In the genomic region with DNA sequence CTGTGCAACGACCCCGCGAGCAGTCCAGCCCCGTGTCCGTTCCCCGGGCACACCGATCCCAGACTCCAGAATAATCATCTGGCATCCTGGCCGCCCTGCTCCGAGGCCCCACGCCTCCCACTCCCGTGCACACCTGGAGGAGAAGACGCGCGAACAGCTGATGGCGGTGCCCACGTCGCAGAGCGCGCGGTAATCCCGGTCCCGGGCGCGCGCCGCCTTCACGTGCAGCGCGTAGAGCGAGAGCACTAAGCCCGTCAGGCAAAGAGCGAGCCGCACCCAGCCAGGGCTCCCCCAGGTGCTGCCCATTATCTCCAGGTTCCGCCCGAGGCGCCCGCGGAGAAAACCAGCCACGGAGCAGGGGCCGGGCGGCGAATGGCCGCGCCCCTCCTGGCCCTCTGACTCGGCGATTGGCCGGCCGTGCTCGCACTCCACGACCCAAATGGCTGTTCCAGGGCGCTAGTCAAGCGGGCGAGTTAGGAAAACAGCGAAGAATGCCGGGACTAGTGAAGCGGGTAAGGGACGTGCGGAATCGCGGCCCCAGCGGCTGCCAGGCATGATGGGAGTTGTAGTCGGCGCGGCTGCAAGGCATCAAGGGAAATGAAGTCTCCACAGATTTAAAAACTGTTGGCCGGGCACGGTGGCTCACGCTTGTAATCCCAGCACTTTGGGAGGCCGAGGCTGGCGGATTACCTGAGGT, we compare ENCODE assay signal across 8 cellular contexts. TPM values are rescaled to one million over a fixed set of nuclear protein-coding genes. Genes with fewer than 3 reads are reported as not detected.
DNase-seq lines count a peak whose midpoint lies in the region; ATAC-seq lines count a peak whose summit lies in the region.

A gene (minus strand): TSS at position 374 of the 697 bp plus-strand sequence. CDS start 68 bp downstream, at position 306.

- H3K4me1 Mint-ChIP-seq in CD8-positive, alpha-beta memory T cell: peaks cover 24 to 38% (median 30%) of the 10 kb centered on the region in 3 donors
- H3K4me1 Mint-ChIP-seq in memory B cell: peaks cover 17% of the 10 kb centered on the region

- peaks cover 10% of the 10 kb centered on the region for H3K36me3 ChIP-seq in CD8-positive, alpha-beta memory T cell (ENCODE audit: insufficient read depth, low read length)
- H3K36me3 ChIP-seq in effector memory CD4-positive, alpha-beta T cell (ENCODE audit: control insufficient read depth, insufficient read depth, low read length): peaks cover 16% of the 10 kb centered on the region

- peak within 1 kb of the TSS; percentile 75 for H3K27ac ChIP-seq in CD8-positive, alpha-beta memory T cell (ENCODE audit: low read depth, low read length)
- H3K27ac ChIP-seq in effector memory CD4-positive, alpha-beta T cell (ENCODE audit: insufficient read depth, low read length, poor library complexity, severe bottlenecking): peak within 1 kb of the TSS; percentile 77

- H3K27me3 ChIP-seq in CD8-positive, alpha-beta memory T cell (ENCODE audit: insufficient read depth, low read length, poor library complexity, severe bottlenecking): no peaks in the 10 kb centered on the region
- no peaks in the 10 kb centered on the region for H3K27me3 ChIP-seq in effector memory CD4-positive, alpha-beta T cell (replicated peaks; ENCODE audit: control insufficient read depth, insufficient read depth, low read length, poor library complexity, severe bottlenecking)

- CTCF ChIA-PET in CD8-positive, alpha-beta memory T cell (lab: Charles Lee): interaction anchor here (1.0 to 2.6 kb wide), 2 partner anchors 48 to 110 kb away, joined by 5 to 9 read pairs; a partner anchor contains a TSS
- CTCF ChIA-PET in activated CD8-positive, alpha-beta memory T cell treated with anti-CD3 and anti-CD28 coated beads for 36 hours (lab: Charles Lee): interaction anchor here (1.0 to 2.8 kb wide), 4 partner anchors 15 to 141 kb away, joined by 3 to 9 read pairs (median 4); a partner anchor contains a TSS

- H3K4me3 Mint-ChIP-seq in CD8-positive, alpha-beta memory T cell: peak within 1 kb of the TSS; percentile 73 to 97 (median 90)
- H3K4me3 Mint-ChIP-seq in memory B cell: peak within 1 kb of the TSS; percentile 81

- peak; percentile 74 to 89 (median 82) for DNase-seq in CD8-positive, alpha-beta memory T cell
- peak; percentile 93 for DNase-seq in HS-27A (ENCODE audit: low read depth)
- DNase-seq in NOMO-1 (lab: John Stamatoyannopoulos, UW; ENCODE audit: unreplicated experiment in 2 of 2): peak; percentile 99
- peak; percentile 78 to 83 (median 80) for DNase-seq in effector memory CD4-positive, alpha-beta T cell
- DNase-seq in memory B cell (ENCODE audit: low spot score in 2 of 2): peak; percentile 68 to 79
- DNase-seq in stimulated activated CD8-positive, alpha-beta memory T cell treated with anti-CD3 and anti-CD28 coated beads, Interleukin-12 subunit alpha, Interleukin-12 subunit beta, amount 100 ng/mL, for 24 hours (ENCODE audit: extremely low read depth): peak; percentile 66

- no peaks in the 10 kb centered on the region for H3K9me3 Mint-ChIP-seq in CD8-positive, alpha-beta memory T cell
- H3K9me3 Mint-ChIP-seq in memory B cell: no peaks in the 10 kb centered on the region

- POLR2A ChIA-PET in CD8-positive, alpha-beta memory T cell (lab: Charles Lee): interaction anchor here (0.6 to 2.6 kb wide), 3 partner anchors 20 to 48 kb away, joined by 3 to 13 read pairs (median 4); a partner anchor contains a TSS
- POLR2A ChIA-PET in activated CD8-positive, alpha-beta memory T cell treated with anti-CD3 and anti-CD28 coated beads for 36 hours (lab: Charles Lee): interaction anchor here (0.6 to 1.0 kb wide), 4 partner anchors 20 to 109 kb away, joined by 3 read pairs; a partner anchor contains a TSS

- H3K4me3 ChIP-seq in CD8-positive, alpha-beta memory T cell (ENCODE audit: low read length): peak within 1 kb of the TSS; percentile 98
- peak within 1 kb of the TSS; percentile 87 for H3K4me3 ChIP-seq in effector memory CD4-positive, alpha-beta T cell (ENCODE audit: insufficient read depth, low read depth, low read length, poor library complexity, severe bottlenecking)

- H3K36me3 Mint-ChIP-seq in CD8-positive, alpha-beta memory T cell: peaks cover 0 to 24% (median 0%) of the 10 kb centered on the region in 3 donors
- H3K36me3 Mint-ChIP-seq in memory B cell: peaks cover 3% of the 10 kb centered on the region

- peak; percentile 87 for ATAC-seq in GM19463 (IDR thresholded peaks at IDR 0.05; ENCODE audit: unreplicated experiment)
- ATAC-seq in memory B cell (ENCODE audit: low read depth): peak; percentile 86

- no peaks in the 10 kb centered on the region for H3K9me3 ChIP-seq in CD8-positive, alpha-beta memory T cell (ENCODE audit: low read length)
- H3K9me3 ChIP-seq in effector memory CD4-positive, alpha-beta T cell (ENCODE audit: control insufficient read depth, low read length): no peaks in the 10 kb centered on the region

- H3K27me3 Mint-ChIP-seq in CD8-positive, alpha-beta memory T cell: no peaks in the 10 kb centered on the region
- no peaks in the 10 kb centered on the region for H3K27me3 Mint-ChIP-seq in memory B cell

- H3K4me1 ChIP-seq in CD8-positive, alpha-beta memory T cell (ENCODE audit: insufficient read depth, low read length): peaks cover 16% of the 10 kb centered on the region
- H3K4me1 ChIP-seq in effector memory CD4-positive, alpha-beta T cell (ENCODE audit: control insufficient read depth, insufficient read depth, low read length, poor library complexity, severe bottlenecking): peaks cover 8% of the 10 kb centered on the region

- H3K27ac Mint-ChIP-seq in CD8-positive, alpha-beta memory T cell: peak within 1 kb of the TSS; percentile 68 to 97 (median 90)
- peak within 1 kb of the TSS; percentile 91 for H3K27ac Mint-ChIP-seq in memory B cell

RNA-seq across cellular contexts. Expression of the gene that starts here (rescaled TPM):
- 10 to 100 TPM; 66.0 to 74.3 TPM for total RNA-seq in CD8-positive, alpha-beta memory T cell
- polyA plus RNA-seq in CD8-positive, alpha-beta memory T cell: 124 TPM
- total RNA-seq in activated CD8-positive, alpha-beta memory T cell treated with anti-CD3 and anti-CD28 coated beads for 36 hours: 10 to 100 TPM; 72.7 to 81.6 TPM

Comparison
In these comparisons a context has a peak if more than half of its experiments do, and no peak if none do; other contexts are left out.
1. Peak in every context shown above with its lines: DNase-seq, ATAC-seq, H3K4me3 ChIP-seq and H3K27ac ChIP-seq.